Comparison of ENCODE assay signal across 8 cellular contexts in the genomic region with DNA sequence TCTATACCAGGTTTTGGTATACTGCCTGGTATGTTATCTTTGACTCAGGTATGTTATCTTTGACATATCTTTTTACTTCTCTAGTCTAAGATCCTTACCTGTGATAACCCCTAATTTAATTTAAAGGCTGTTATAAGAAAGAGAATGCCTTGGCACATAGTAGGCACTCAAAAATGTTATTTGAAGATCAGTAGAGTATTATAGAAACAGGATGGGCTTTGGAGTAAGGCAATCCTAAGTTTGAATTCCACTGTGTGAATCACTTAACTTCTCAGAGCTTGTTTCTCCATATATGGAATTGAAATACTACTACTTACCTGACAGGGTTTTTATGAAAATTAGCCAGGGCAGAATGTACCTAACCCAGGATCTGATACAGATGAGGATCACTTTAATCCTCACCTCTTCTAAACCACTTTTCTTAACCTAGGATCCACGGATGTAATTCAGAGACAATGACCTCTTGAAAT. TPM values are rescaled to one million over a fixed set of nuclear protein-coding genes. Genes with fewer than 3 reads are reported as not detected.
DNase-seq lines count a peak whose midpoint lies in the region; ATAC-seq, FAIRE-seq and TF ChIP-seq lines count a peak whose summit lies in the region.

No MANE protein-coding gene starts in this region.

- ATAC-seq in CD8-positive, alpha-beta T cell = no peak
- ATAC-seq in activated CD8-positive, alpha-beta T cell treated with anti-CD3 and anti-CD28 coated beads, Interleukin-2, amount 10 ng/mL, durations not matched to agents 7 days and 5 days = no peak
- ATAC-seq in aorta (ENCODE audit: low FRiP score) = no peak
- ATAC-seq in HG02870 (IDR thresholded peaks at IDR 0.05; ENCODE audit: unreplicated experiment) = no peak

- H3K9me3 ChIP-seq in CD8-positive, alpha-beta T cell (ENCODE audit: low read length) = no peaks in the 10 kb centered on the region
- H3K9me3 ChIP-seq in HUES48 (ENCODE audit: control insufficient read depth, insufficient read depth, low read length) = no peaks in the 10 kb centered on the region
- no peaks in the 10 kb centered on the region for H3K9me3 ChIP-seq in keratinocyte (ENCODE audit: control insufficient read depth, low read depth, low read length)
- no peaks in the 10 kb centered on the region for H3K9me3 ChIP-seq in aorta (ENCODE audit: control insufficient read depth, low read length)

- no peaks in the 10 kb centered on the region for H3K9me3 Mint-ChIP-seq in CD8-positive, alpha-beta T cell
- no peaks in the 10 kb centered on the region for H3K9me3 Mint-ChIP-seq in activated CD8-positive, alpha-beta T cell treated with anti-CD3 and anti-CD28 coated beads, Interleukin-2, amount 10 ng/mL, durations not matched to agents 7 days and 5 days (ENCODE audit: insufficient read depth)

- peak overlapping the region; percentile 99 for H2AFZ ChIP-seq in keratinocyte (ENCODE audit: control insufficient read depth, low read length)

- peaks cover 20% of the 10 kb centered on the region for H3K4me1 Mint-ChIP-seq in CD8-positive, alpha-beta T cell (ENCODE audit: low read depth)
- peaks cover 34% of the 10 kb centered on the region for H3K4me1 Mint-ChIP-seq in activated CD8-positive, alpha-beta T cell treated with anti-CD3 and anti-CD28 coated beads, Interleukin-2, amount 10 ng/mL, durations not matched to agents 7 days and 5 days (ENCODE audit: low read depth)

- H3K4me2 ChIP-seq in keratinocyte (ENCODE audit: control insufficient read depth, extremely low read depth, insufficient read depth, low read depth, low read length) = peak overlapping the region; percentile 73

- POLR2A ChIA-PET in CD8-positive, alpha-beta T cell (lab: Charles Lee) = interaction anchor here (0.6 to 1.1 kb wide), 2 partner anchors 38 to 42 kb away, joined by 3 to 8 read pairs; no protein-coding TSS in a partner anchor
- POLR2A ChIA-PET in activated CD8-positive, alpha-beta T cell treated with anti-CD3 and anti-CD28 coated beads, Interleukin-2, amount 10 ng/mL, durations not matched to agents 7 days and 5 days (lab: Charles Lee) = interaction anchor here (0.6 to 1.7 kb wide), 12 partner anchors 11 to 247 kb away, joined by 3 to 8 read pairs (median 5); a partner anchor contains a TSS

- peaks cover 4% of the 10 kb centered on the region for H3K79me2 ChIP-seq in keratinocyte (ENCODE audit: control insufficient read depth, insufficient read depth, low read length)

- no peaks in the 10 kb centered on the region for H4K20me1 ChIP-seq in keratinocyte (ENCODE audit: control insufficient read depth, extremely low read depth, insufficient read depth, low read length)

- peaks cover 14% of the 10 kb centered on the region for H3K36me3 Mint-ChIP-seq in CD8-positive, alpha-beta T cell
- H3K36me3 Mint-ChIP-seq in activated CD8-positive, alpha-beta T cell treated with anti-CD3 and anti-CD28 coated beads, Interleukin-2, amount 10 ng/mL, durations not matched to agents 7 days and 5 days (ENCODE audit: low read depth) = peaks cover 25% of the 10 kb centered on the region

- dilution Hi-C loops in keratinocyte (cut with MboI; ENCODE audit: extremely low pct_ligation_motif_present, low sequenced_read_pairs) = no loop called here

- no peaks in the 10 kb centered on the region for H3K27me3 Mint-ChIP-seq in CD8-positive, alpha-beta T cell (ENCODE audit: low read depth)
- H3K27me3 Mint-ChIP-seq in activated CD8-positive, alpha-beta T cell treated with anti-CD3 and anti-CD28 coated beads, Interleukin-2, amount 10 ng/mL, durations not matched to agents 7 days and 5 days (ENCODE audit: low read depth) = no peaks in the 10 kb centered on the region

- no peak for FAIRE-seq in keratinocyte (lab: Jason Lieb, UNC)

- H3K27me3 ChIP-seq in CD8-positive, alpha-beta T cell (ENCODE audit: insufficient read depth, low read length) = no peaks in the 10 kb centered on the region
- H3K27me3 ChIP-seq in HUES48 (ENCODE audit: control insufficient read depth, insufficient read depth, low read length) (no peaks in the 10 kb centered on the region), keratinocyte (ENCODE audit: control insufficient read depth, extremely low read depth, insufficient read depth, low read length) (no peaks in the 10 kb centered on the region), aorta (ENCODE audit: control insufficient read depth in 1 of 2, insufficient read depth in 2 of 2, low read length in 1 of 2) (no peaks in the 10 kb centered on the region)

- WGBS in aorta, 2 donors = 28 to 29% methylated on average over 1 of the region's 1 CpG

- peak overlapping the region; percentile 94 for H3K9ac ChIP-seq in HUES48 (ENCODE audit: low read depth, low read length)
- peak overlapping the region; percentile 90 for H3K9ac ChIP-seq in keratinocyte (ENCODE audit: control insufficient read depth, extremely low read depth, insufficient read depth, low read length)

- no peaks in the 10 kb centered on the region for H3K9me1 ChIP-seq in keratinocyte (ENCODE audit: control insufficient read depth, extremely low read depth, insufficient read depth, low read length)

- no peak overlapping the region for H3K4me3 ChIP-seq in CD8-positive, alpha-beta T cell (ENCODE audit: low read depth, low read length)
- H3K4me3 ChIP-seq in HUES48 (ENCODE audit: low read depth, low read length) = peak overlapping the region; percentile 94
- peak overlapping the region; percentile 58 to 96 (median 85) for H3K4me3 ChIP-seq in keratinocyte (ENCODE audit: control insufficient read depth in 2 of 3, extremely low read depth in 1 of 3, insufficient read depth in 2 of 3, low read depth in 1 of 3, low read length in 3 of 3)
- no peak overlapping the region for H3K4me3 ChIP-seq in aorta (ENCODE audit: low read length in 2 of 2)

- peaks cover 6% of the 10 kb centered on the region for H3K4me1 ChIP-seq in CD8-positive, alpha-beta T cell (ENCODE audit: insufficient read depth, low read length)
- H3K4me1 ChIP-seq in HUES48 (ENCODE audit: control insufficient read depth, insufficient read depth, low read length) (peaks cover 13% of the 10 kb centered on the region; the same call in 1 of the 2 replicates), keratinocyte (ENCODE audit: control insufficient read depth, extremely low read depth, insufficient read depth, low read length) (peaks cover 12% of the 10 kb centered on the region), aorta (ENCODE audit: control insufficient read depth in 1 of 2, insufficient read depth in 2 of 2, low read length in 2 of 2) (no peaks in the 10 kb centered on the region)

- CTCF ChIA-PET in CD8-positive, alpha-beta T cell (lab: Charles Lee) = no interaction called here
- CTCF ChIA-PET in activated CD8-positive, alpha-beta T cell treated with anti-CD3 and anti-CD28 coated beads, Interleukin-2, amount 10 ng/mL, durations not matched to agents 7 days and 5 days (lab: Charles Lee) = interaction anchor here (1.2 to 3.8 kb wide), 6 partner anchors 8 to 248 kb away, joined by 4 to 30 read pairs (median 7); no protein-coding TSS in a partner anchor

- H3K27ac Mint-ChIP-seq in CD8-positive, alpha-beta T cell = no peak overlapping the region
- H3K27ac Mint-ChIP-seq in activated CD8-positive, alpha-beta T cell treated with anti-CD3 and anti-CD28 coated beads, Interleukin-2, amount 10 ng/mL, durations not matched to agents 7 days and 5 days = peak overlapping the region; percentile 96

- no peak for DNase-seq in CD8-positive, alpha-beta T cell
- DNase-seq in activated CD8-positive, alpha-beta T cell treated with anti-CD3 and anti-CD28 coated beads, Interleukin-2, amount 10 ng/mL, durations not matched to agents 7 days and 5 days = no peak
- DNase-seq in keratinocyte (ENCODE audit: low read depth, low spot score) = no peak
- no peak for DNase-seq in aorta
- no peak for DNase-seq in retina
- DNase-seq in KBM-7 = no peak

- TF ChIP-seq CTCF in CD8-positive, alpha-beta T cell (IDR thresholded peaks at IDR 0.05) = no peak
- no peak for TF ChIP-seq CTCF in keratinocyte (optimal IDR thresholded peaks at IDR 0.05 in 1 of 3, IDR thresholded peaks at IDR 0.05 in 1 of 3, conservative IDR thresholded peaks at IDR 0.05 in 1 of 3; ENCODE audit: extremely low read depth in 1 of 3, insufficient read depth in 2 of 3, low read length in 3 of 3)

- H3K27ac ChIP-seq in CD8-positive, alpha-beta T cell (ENCODE audit: low read depth, low read length) = no peak overlapping the region
- H3K27ac ChIP-seq in HUES48 (ENCODE audit: low read depth, low read length) (peak overlapping the region; percentile 97), keratinocyte (ENCODE audit: control insufficient read depth, insufficient read depth, low read length) (peak overlapping the region; percentile 87), aorta (ENCODE audit: low read depth in 1 of 2, low read length in 2 of 2) (no peak overlapping the region)

- intact Hi-C loops in CD8-positive, alpha-beta T cell (cut with DNase I, micrococcal nuclease) = loop anchor here (2.0 to 5.0 kb wide), 4 partner anchors 65 to 1260 kb away; a partner anchor contains a TSS
- intact Hi-C loops in aorta (cut with DNase I) = no loop called here

- H3K4me3 Mint-ChIP-seq in CD8-positive, alpha-beta T cell = peak overlapping the region; percentile 97
- peak overlapping the region; percentile 99 for H3K4me3 Mint-ChIP-seq in activated CD8-positive, alpha-beta T cell treated with anti-CD3 and anti-CD28 coated beads, Interleukin-2, amount 10 ng/mL, durations not matched to agents 7 days and 5 days

- in situ Hi-C loops in KBM-7 (cut with MboI; ENCODE audit: low pct_unique_long_range_greater_than_20kb, low sequenced_read_pairs) = no loop called here

- no peaks in the 10 kb centered on the region for H3K36me3 ChIP-seq in CD8-positive, alpha-beta T cell (ENCODE audit: insufficient read depth, low read length)
- peaks cover 35% of the 10 kb centered on the region for H3K36me3 ChIP-seq in HUES48 (ENCODE audit: control insufficient read depth, insufficient read depth, low read length)
- no peaks in the 10 kb centered on the region for H3K36me3 ChIP-seq in keratinocyte (ENCODE audit: control insufficient read depth in 2 of 2, extremely low read depth in 1 of 2, insufficient read depth in 2 of 2, low read length in 2 of 2)
- no peaks in the 10 kb centered on the region for H3K36me3 ChIP-seq in aorta (ENCODE audit: control insufficient read depth in 1 of 2, insufficient read depth in 2 of 2, low read length in 1 of 2)

RNA-seq across cellular contexts. Expression of a gene that starts 1.2 kb away (rescaled TPM):
- total RNA-seq in CD8-positive, alpha-beta T cell = 1 to 10 TPM in 1 of 2 experiments, under 1 TPM in 1; 0.57 to 1.5 TPM
- total RNA-seq in activated CD8-positive, alpha-beta T cell treated with anti-CD3 and anti-CD28 coated beads, Interleukin-2, amount 10 ng/mL, durations not matched to agents 7 days and 5 days = 10 to 100 TPM; 24.3 to 25.9 TPM
- polyA plus RNA-seq in keratinocyte (1.3 to 4.0 TPM (median 2.7 TPM) in 3 replicates), aorta (under 1 TPM; 0.13 TPM)
- polyA plus RNA-seq in keratinocyte (2011; ENCODE audit: low read depth) = 0.49 TPM
- polyA plus RNA-seq in keratinocyte (2011; cell fraction: cytosol; rRNA removed) = 0.79 and 1.4 TPM in 2 replicates
- polyA plus RNA-seq in keratinocyte (2011; cell fraction: nucleus; rRNA removed) = 2.0 and 2.6 TPM in 2 replicates
- polyA plus RNA-seq in keratinocyte (2012; ENCODE audit: low replicate concordance) = 0.34 and 2.2 TPM in 2 replicates
- polyA minus RNA-seq in keratinocyte = 0.23 to 11.2 TPM (median 2.7 TPM) in 3 replicates
- polyA minus RNA-seq in keratinocyte (2011; cell fraction: cytosol; rRNA and poly(A)+ RNA removed) = 3.3 TPM
- 3.9 and 11.0 TPM in 2 replicates for polyA minus RNA-seq in keratinocyte (2011; cell fraction: nucleus; rRNA and poly(A)+ RNA removed)
- 1 to 10 TPM in 1 of 2 donors, under 1 TPM in 1; 0.75 to 1.4 TPM for total RNA-seq in aorta

Comparison
In these comparisons a context has a peak if more than half of its experiments do, and no peak if none do; other contexts are left out.
1. H3K27ac ChIP-seq: peak in HUES48 (single experiment) and keratinocyte (single experiment); none in CD8-positive, alpha-beta T cell (single experiment) and aorta (0 of 2).
2. H3K4me3 ChIP-seq: peak in HUES48 (single experiment) and keratinocyte (3 of 3); none in CD8-positive, alpha-beta T cell (single experiment) and aorta (0 of 2).
3. RNA of a gene that starts 1.2 kb away (total RNA-seq): 24.3 to 25.9 TPM in activated CD8-positive, alpha-beta T cell treated with anti-CD3 and anti-CD28 coated beads, Interleukin-2, amount 10 ng/mL, durations not matched to agents 7 days and 5 days; 0.57 to 1.5 TPM in CD8-positive, alpha-beta T cell and 0.75 to 1.4 TPM in aorta; every median in the first group is over 10 times any median in the second.
4. intact Hi-C loops: an anchor here in CD8-positive, alpha-beta T cell (2.0 to 5.0 kb wide); none called in aorta.